In genomic region chr10:92241501-92241900, GRCh38 we compare ENCODE assay signal across 8 cellular contexts. TPM values are rescaled to one million over a fixed set of nuclear protein-coding genes. Genes with fewer than 3 reads are reported as not detected.
DNase-seq lines count a peak whose midpoint lies in the region; ATAC-seq and TF ChIP-seq lines count a peak whose summit lies in the region.

No MANE protein-coding gene starts in this region.

- H3K27me3 Mint-ChIP-seq in dendritic cell treated with granulocyte-macrophage colony-stimulating factor and Interleukin-4, amounts not matched to agents 40 ng/mL and 50 ng/mL, for 4 days, result no peaks in the 10 kb centered on the region

- peaks cover 47% of the 10 kb centered on the region for H3K4me1 Mint-ChIP-seq in dendritic cell treated with granulocyte-macrophage colony-stimulating factor and Interleukin-4, amounts not matched to agents 40 ng/mL and 50 ng/mL, for 4 days (ENCODE audit: low read depth)

- no peak overlapping the region for H3K4me3 Mint-ChIP-seq in dendritic cell treated with granulocyte-macrophage colony-stimulating factor and Interleukin-4, amounts not matched to agents 40 ng/mL and 50 ng/mL, for 4 days

- ATAC-seq in sciatic nerve, result no peak
- ATAC-seq in mucosa of descending colon, result no peak

- peaks cover 32% of the 10 kb centered on the region for H3K36me3 Mint-ChIP-seq in dendritic cell treated with granulocyte-macrophage colony-stimulating factor and Interleukin-4, amounts not matched to agents 40 ng/mL and 50 ng/mL, for 4 days (ENCODE audit: low read depth)

- DNase-seq in AG10803 (ENCODE audit: low read depth), result no peak
- DNase-seq in LNCaP clone FGC (ENCODE audit: low read depth), result no peak
- no peak for DNase-seq in sciatic nerve (ENCODE audit: low spot score)
- no peak for DNase-seq in GM20000 (ENCODE audit: low spot score)
- DNase-seq in glomerular visceral epithelial cell (ENCODE audit: extremely low spot score), result no peak
- DNase-seq in mucosa of descending colon, result no peak

- H2AFZ ChIP-seq in neural cell (ENCODE audit: low read depth, low read length), result no peak overlapping the region

- H3K9me2 ChIP-seq in neural cell (ENCODE audit: insufficient read depth, low read length), result no peaks in the 10 kb centered on the region

- H3F3A ChIP-seq in neural cell (ENCODE audit: insufficient read depth, low read length, poor library complexity, severe bottlenecking), result peaks cover 5% of the 10 kb centered on the region

- peaks cover 20% of the 10 kb centered on the region for H3K4me1 ChIP-seq in mucosa of descending colon (ENCODE audit: low read depth)

- no peaks in the 10 kb centered on the region for H3K9me3 Mint-ChIP-seq in dendritic cell treated with granulocyte-macrophage colony-stimulating factor and Interleukin-4, amounts not matched to agents 40 ng/mL and 50 ng/mL, for 4 days

- peak overlapping the region; percentile 67 for H3K4me3 ChIP-seq in AG10803 (ENCODE audit: low read length)
- peak overlapping the region; percentile 59 for H3K4me3 ChIP-seq in LNCaP clone FGC (ENCODE audit: low read depth, low read length)
- peak overlapping the region; percentile 87 for H3K4me3 ChIP-seq in neural cell (ENCODE audit: low read length)
- no peak overlapping the region for H3K4me3 ChIP-seq in mucosa of descending colon

- H3K36me3 ChIP-seq in neural cell (ENCODE audit: insufficient read depth, low read length), result peaks cover 4% of the 10 kb centered on the region
- no peaks in the 10 kb centered on the region for H3K36me3 ChIP-seq in mucosa of descending colon (ENCODE audit: low read depth)

- intact Hi-C loops in dendritic cell treated with granulocyte-macrophage colony-stimulating factor and Interleukin-4, amounts not matched to agents 40 ng/mL and 50 ng/mL, for 4 days (cut with micrococcal nuclease), result loop anchor here (2.0 kb wide), 1 partner anchor 31 kb away; no protein-coding TSS in a partner anchor
- intact Hi-C loops in sciatic nerve (cut with DNase I), result no loop called here
- intact Hi-C loops in mucosa of descending colon (cut with DNase I, micrococcal nuclease), result loop anchor here in 1 of 2 donors (5.0 kb wide), 1 partner anchor 51 kb away; the partner anchor contains the start of genes CPEB3 and MARCHF5

- no peak for TF ChIP-seq RAD21 in neural cell (conservative IDR thresholded peaks at IDR 0.05)

- H3K9me3 ChIP-seq in neural cell (ENCODE audit: low read length), result no peaks in the 10 kb centered on the region
- H3K9me3 ChIP-seq in mucosa of descending colon, result no peaks in the 10 kb centered on the region

- H3K27me3 ChIP-seq in neural cell (ENCODE audit: insufficient read depth, low read depth, low read length), result peaks cover 8% of the 10 kb centered on the region

- no peak for TF ChIP-seq EP300 in neural cell (conservative IDR thresholded peaks at IDR 0.05; ENCODE audit: poor library complexity, severe bottlenecking)

- H4K20me1 ChIP-seq in neural cell (ENCODE audit: insufficient read depth), result peaks cover 23% of the 10 kb centered on the region

- no peak for TF ChIP-seq CTCF in AG10803 (conservative IDR thresholded peaks at IDR 0.05; ENCODE audit: low read length)
- no peak for TF ChIP-seq CTCF in LNCaP clone FGC (IDR thresholded peaks at IDR 0.05; ENCODE audit: control insufficient read depth, extremely low read depth, insufficient read depth)
- no peak for TF ChIP-seq CTCF in neural cell (IDR thresholded peaks at IDR 0.05; ENCODE audit: poor library complexity, severe bottlenecking)
- TF ChIP-seq CTCF in GM20000 (IDR thresholded peaks at IDR 0.05; ENCODE audit: extremely low read depth, missing control alignments), result no peak
- no peak for TF ChIP-seq CTCF in mucosa of descending colon (IDR thresholded peaks at IDR 0.05)

- peak overlapping the region; percentile 84 for H3K9ac ChIP-seq in neural cell (ENCODE audit: low read length)

- peak overlapping the region; percentile 92 for H3K4me2 ChIP-seq in neural cell (ENCODE audit: low read length)

- peaks cover 47% of the 10 kb centered on the region for H3K79me2 ChIP-seq in neural cell (replicated peaks; ENCODE audit: insufficient read depth, low read length)

- peak overlapping the region; percentile 98 for H3K27ac ChIP-seq in neural cell (ENCODE audit: low read length)

- peak overlapping the region; percentile 97 for H3K27ac Mint-ChIP-seq in dendritic cell treated with granulocyte-macrophage colony-stimulating factor and Interleukin-4, amounts not matched to agents 40 ng/mL and 50 ng/mL, for 4 days

TF ChIP-seq in neural cell, 6 proteins besides CTCF, POLR2A, EP300 and RAD21:
- TF ChIP-seq POLR2AphosphoS5 (IDR thresholded peaks at IDR 0.05) (peak; percentile 1), EZH2 (IDR thresholded peaks at IDR 0.05; ENCODE audit: borderline replicate concordance, insufficient read depth, low read length, poor library complexity, severe bottlenecking) (no peak)

RNA-seq across cellular contexts. Expression of gene CPEB3, which starts 49.4 kb away (rescaled TPM):
- polyA plus RNA-seq in neural cell, result 17.9 and 20.0 TPM in 2 replicates
- 53.1 and 64.1 TPM in 2 replicates for polyA minus RNA-seq in neural cell
- 6.2 TPM for total RNA-seq in sciatic nerve
- total RNA-seq in mucosa of descending colon, result 10 to 100 TPM in 1 of 3 donors, 1 to 10 TPM in 2; 7.4 to 11.0 (median 8.2) TPM

RNA-seq across cellular contexts. Expression of gene MARCHF5, which starts 49.5 kb away (rescaled TPM):
- 65.5 and 67.7 TPM in 2 replicates for polyA plus RNA-seq in neural cell
- polyA minus RNA-seq in neural cell, result 37.5 and 53.8 TPM in 2 replicates
- total RNA-seq in sciatic nerve (37.4 TPM), mucosa of descending colon (10 to 100 TPM; 30.5 to 37.2 (median 33.3) TPM)
